In the genomic region with DNA sequence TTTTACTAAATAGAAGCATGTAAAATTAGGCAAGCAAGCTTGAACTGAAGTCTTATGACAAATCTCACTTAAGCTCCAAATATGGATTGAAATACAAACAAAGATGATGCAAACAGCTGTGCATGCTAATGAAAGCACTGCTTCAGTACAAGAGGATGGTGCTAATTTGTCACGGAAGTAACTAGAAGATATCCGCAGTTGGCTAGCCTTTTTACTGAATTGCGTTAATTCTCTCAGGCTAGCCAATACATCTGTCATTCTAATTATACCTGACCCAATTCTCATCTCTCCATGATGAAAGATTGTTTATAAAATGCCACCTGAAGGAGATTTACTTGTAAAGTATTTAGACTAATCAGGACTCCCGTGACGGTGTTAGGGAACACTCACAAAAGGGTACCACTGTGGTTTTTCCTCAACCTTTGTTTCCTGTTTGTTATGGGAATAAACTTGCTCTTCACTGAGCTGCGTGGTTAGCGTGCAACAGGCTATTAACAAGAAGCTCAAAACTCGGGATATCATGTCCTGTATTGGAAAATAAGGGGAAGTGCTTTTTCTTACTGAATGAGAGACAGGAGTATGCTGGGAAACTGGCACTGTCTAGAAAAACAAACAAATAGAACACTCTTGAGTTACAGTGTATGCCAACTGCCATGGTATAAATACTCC, we compare ENCODE assay signal across 13 cellular contexts.
DNase-seq lines count a peak whose midpoint lies in the region; ATAC-seq and TF ChIP-seq lines count a peak whose summit lies in the region.
"Had no signal": no experiment of that assay in that cellular context is flagged by ENCODE, and none has a peak within 500 bp of the region (broad histone marks: within the 10 kb centered on the region; RNA-seq: fewer than 3 reads in every experiment).

No MANE protein-coding gene starts in this region.

- no peaks in the 10 kb centered on the region for H3K9me3 ChIP-seq in tibial nerve

- DNase-seq in DMS53 treated with DMSO at 0.1 percent for 48 hours (lab: John Stamatoyannopoulos, UW; ENCODE audit: unreplicated experiment), result peak; percentile 44
- peak; percentile 79 for DNase-seq in NCI-H2171 treated with DMSO at 0.1 percent for 48 hours (lab: John Stamatoyannopoulos, UW)
- DNase-seq in dorsolateral prefrontal cortex, result no peak
- no peak for DNase-seq in tibial nerve (ENCODE audit: low spot score in 2 of 2)
- no peak for DNase-seq in CD14-positive monocyte (ENCODE audit: low spot score)
- DNase-seq in stimulated activated CD4-positive, alpha-beta T cell treated with anti-CD3 and anti-CD28 coated beads, Interleukin-15, amount 100 ng/mL, for 24 hours, result no peak
- DNase-seq: activated T-cell treated with anti-CD3 and anti-CD28 coated beads, Interleukin-2, amount 50 U/mL, for 4 hours; CD8-positive, alpha-beta T cell; effector CD8-positive, alpha-beta T cell; T-helper 1 cell had no signal

- H3K4me1 Mint-ChIP-seq in nephron, result peaks cover 21% of the 10 kb centered on the region
- H3K4me1 Mint-ChIP-seq in CD14-positive monocyte, result no peaks in the 10 kb centered on the region
- H3K4me1 Mint-ChIP-seq: memory B cell had no signal

- peak in 1 of 2 donors; percentile 14 for TF ChIP-seq EP300 in tibial nerve (IDR thresholded peaks at IDR 0.05)

- no peak for TF ChIP-seq POLR2A in tibial nerve (IDR thresholded peaks at IDR 0.05)

- H3K27me3 Mint-ChIP-seq in nephron (ENCODE audit: low read depth) (no peaks in the 10 kb centered on the region), CD14-positive monocyte (ENCODE audit: low read depth in 3 of 3) (no peaks in the 10 kb centered on the region)
- H3K27me3 Mint-ChIP-seq: memory B cell had no signal

- ATAC-seq in HG03342 (IDR thresholded peaks at IDR 0.05; ENCODE audit: unreplicated experiment), result no peak
- ATAC-seq: activated T-cell treated with anti-CD3 and anti-CD28 coated beads, Interleukin-2, amount 50 U/mL, for 4 hours; CD8-positive, alpha-beta T cell had no signal

- H3K4me3 ChIP-seq in dorsolateral prefrontal cortex, result peak overlapping the region in 51 of 59 donors; percentile 0 to 58 (median 23)
- no peak overlapping the region for H3K4me3 ChIP-seq in tibial nerve

- H3K4me3 Mint-ChIP-seq in nephron, result no peak overlapping the region
- H3K4me3 Mint-ChIP-seq in CD14-positive monocyte, result no peak overlapping the region
- H3K4me3 Mint-ChIP-seq: activated T-cell treated with anti-CD3 and anti-CD28 coated beads, Interleukin-2, amount 50 U/mL, for 4 hours; CD8-positive, alpha-beta T cell; memory B cell had no signal

- TF ChIP-seq CTCF in dorsolateral prefrontal cortex (IDR thresholded peaks at IDR 0.05 in 54 of 56, conservative IDR thresholded peaks at IDR 0.05 in 2 of 56; ENCODE audit: low read depth in 1 of 56, partially characterized antibody in 56 of 56) (peak in 4 of 56 donors; percentile 8 to 19 (median 12)), nephron (IDR thresholded peaks at IDR 0.05; ENCODE audit: unreplicated experiment in 3 of 3) (no peak), tibial nerve (IDR thresholded peaks at IDR 0.05) (no peak), CD14-positive monocyte (IDR thresholded peaks at IDR 0.05) (no peak)

- H3K9me3 Mint-ChIP-seq in nephron (no peaks in the 10 kb centered on the region), CD14-positive monocyte (peaks cover 0 to 2% (median 0%) of the 10 kb centered on the region in 7 donors)
- H3K9me3 Mint-ChIP-seq: activated T-cell treated with anti-CD3 and anti-CD28 coated beads, Interleukin-2, amount 50 U/mL, for 4 hours; CD8-positive, alpha-beta T cell; memory B cell had no signal

- no peaks in the 10 kb centered on the region for H3K27me3 ChIP-seq in dorsolateral prefrontal cortex
- no peaks in the 10 kb centered on the region for H3K27me3 ChIP-seq in tibial nerve

- H3K36me3 Mint-ChIP-seq in nephron (ENCODE audit: low read depth) (peaks cover 22% of the 10 kb centered on the region), CD14-positive monocyte (peaks cover 3 to 29% of the 10 kb centered on the region in 2 donors)
- H3K36me3 Mint-ChIP-seq: CD8-positive, alpha-beta T cell; memory B cell had no signal

- 69 to 71% methylated on average over 8 of the region's 8 CpGs for WGBS in tibial nerve, 2 donors

- intact Hi-C loops in dorsolateral prefrontal cortex (cut with DNase I), result loop anchor here in 1 of 2 donors (10.0 kb wide), 1 partner anchor 113 kb away; no protein-coding TSS in a partner anchor
- intact Hi-C loops in CD14-positive monocyte (cut with micrococcal nuclease), result no loop called here

- peaks cover 0 to 24% (median 0%) of the 10 kb centered on the region in 4 donors for H3K4me1 ChIP-seq in tibial nerve

- no peaks in the 10 kb centered on the region for H3K36me3 ChIP-seq in tibial nerve

- peak overlapping the region; percentile 46 to 93 (median 82) for H3K27ac ChIP-seq in dorsolateral prefrontal cortex
- H3K27ac ChIP-seq in tibial nerve, result peak overlapping the region in 1 of 4 donors; percentile 44

- H3K27ac Mint-ChIP-seq in nephron, result peak overlapping the region; percentile 1 to 21 (median 20)
- no peak overlapping the region for H3K27ac Mint-ChIP-seq in CD14-positive monocyte
- H3K27ac Mint-ChIP-seq: CD8-positive, alpha-beta T cell; memory B cell had no signal

Comparison
In these comparisons a context has a peak if more than half of its experiments do, and no peak if none do; other contexts are left out.
1. DNase-seq: peak in DMS53 treated with DMSO at 0.1 percent for 48 hours (single experiment) and NCI-H2171 treated with DMSO at 0.1 percent for 48 hours (single experiment); none in dorsolateral prefrontal cortex (0 of 10), tibial nerve (0 of 2), CD14-positive monocyte (single experiment) and stimulated activated CD4-positive, alpha-beta T cell treated with anti-CD3 and anti-CD28 coated beads, Interleukin-15, amount 100 ng/mL, for 24 hours (single experiment).
2. H3K4me3 ChIP-seq: peak in dorsolateral prefrontal cortex (51 of 59); none in tibial nerve (0 of 4).
3. H3K27ac Mint-ChIP-seq: peak in nephron (3 of 3); none in CD14-positive monocyte (0 of 7).